10 cellular contexts compared by ENCODE assay signal in the genomic region with DNA sequence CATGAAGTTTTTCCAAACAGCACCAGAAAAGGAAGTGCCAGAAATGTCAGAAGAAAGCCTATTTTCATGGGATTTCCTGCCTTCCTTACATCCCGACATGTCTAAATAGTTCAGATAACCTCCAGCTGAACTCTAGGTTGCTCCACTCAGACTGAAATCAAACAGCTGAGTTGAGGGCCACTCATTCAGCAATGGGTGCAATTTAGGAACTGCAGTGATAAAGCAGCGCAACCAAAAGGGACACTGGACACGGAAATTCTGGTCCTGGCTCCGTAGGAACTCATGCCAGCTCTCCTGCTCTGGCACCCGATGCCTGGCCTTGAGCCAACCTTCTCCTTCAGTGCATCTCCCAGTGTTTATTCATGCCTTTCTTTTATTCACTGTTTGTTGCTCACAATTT.
DNase-seq lines count a peak whose midpoint lies in the region; ATAC-seq and TF ChIP-seq lines count a peak whose summit lies in the region.
"Had no signal": no experiment of that assay in that cellular context is flagged by ENCODE, and none has a peak within 500 bp of the region (broad histone marks: within the 10 kb centered on the region; RNA-seq: fewer than 3 reads in every experiment).

No MANE protein-coding gene starts in this region.

- TF ChIP-seq POLR2A in right lobe of liver (IDR thresholded peaks at IDR 0.05) (peak; percentile 34), transverse colon (IDR thresholded peaks at IDR 0.05) (no peak)

- in situ Hi-C loops in transverse colon (cut with MboI; ENCODE audit: low pct_ligation_motif_present in 1 of 4, low pct_unique_long_range_greater_than_20kb in 1 of 4, low sequenced_read_pairs in 3 of 4), result no loop called here

- no peaks in the 10 kb centered on the region for H3K27me3 ChIP-seq in right lobe of liver
- H3K27me3 ChIP-seq in transverse colon, result no peaks in the 10 kb centered on the region

- H3K27ac ChIP-seq in right lobe of liver (peak overlapping the region in 2 of 3 donors; percentile 31 to 68), transverse colon (peak overlapping the region; percentile 79 to 88 (median 84))
- H3K27ac ChIP-seq: C4-2B had no signal

- H3K4me1 Mint-ChIP-seq in activated T-cell treated with anti-CD3 and anti-CD28 coated beads, Interleukin-2, amount 50 U/mL, for 4 hours (ENCODE audit: low read depth), result peaks cover 15% of the 10 kb centered on the region
- peaks cover 25% of the 10 kb centered on the region for H3K4me1 Mint-ChIP-seq in activated T-cell treated with anti-CD3 and anti-CD28 coated beads, Interleukin-2, amount 50 U/mL, for 72 hours (ENCODE audit: low read depth)
- H3K4me1 Mint-ChIP-seq in activated B cell treated with CpG ODN at 0.5 μM for 24 hours, result peaks cover 59% of the 10 kb centered on the region

- POLR2A ChIA-PET in activated B cell treated with CpG ODN at 0.5 μM for 24 hours (lab: Charles Lee), result no interaction called here

- H3K36me3 ChIP-seq in right lobe of liver, result no peaks in the 10 kb centered on the region
- no peaks in the 10 kb centered on the region for H3K36me3 ChIP-seq in transverse colon

- H3K4me3 ChIP-seq in right lobe of liver, result peak overlapping the region in 1 of 3 donors; percentile 53
- H3K4me3 ChIP-seq in transverse colon, result peak overlapping the region; percentile 8 to 59 (median 50)

- H3K36me3 Mint-ChIP-seq in activated T-cell treated with anti-CD3 and anti-CD28 coated beads, Interleukin-2, amount 50 U/mL, for 4 hours (ENCODE audit: insufficient read depth), result no peaks in the 10 kb centered on the region
- no peaks in the 10 kb centered on the region for H3K36me3 Mint-ChIP-seq in activated T-cell treated with anti-CD3 and anti-CD28 coated beads, Interleukin-2, amount 50 U/mL, for 72 hours (ENCODE audit: insufficient read depth in 2 of 2)
- H3K36me3 Mint-ChIP-seq in activated B cell treated with CpG ODN at 0.5 μM for 24 hours (ENCODE audit: low read depth), result peaks cover 6% of the 10 kb centered on the region

- H3K27ac Mint-ChIP-seq in activated T-cell treated with anti-CD3 and anti-CD28 coated beads, Interleukin-2, amount 50 U/mL, for 72 hours, result no peak overlapping the region
- peak overlapping the region; percentile 68 for H3K27ac Mint-ChIP-seq in activated B cell treated with CpG ODN at 0.5 μM for 24 hours
- H3K27ac Mint-ChIP-seq: activated naive CD8-positive, alpha-beta T cell treated with anti-CD3 and anti-CD28 coated beads, Interleukin-2, amount 50 U/mL, for 24 hours had no signal

- intact Hi-C loops in activated B cell treated with CpG ODN at 0.5 μM for 24 hours (cut with micrococcal nuclease), result loop anchor here (2.0 kb wide), 1 partner anchor 14 kb away; no protein-coding TSS in a partner anchor
- intact Hi-C loops in right lobe of liver (cut with DNase I), result no loop called here
- intact Hi-C loops in transverse colon (cut with DNase I; ENCODE audit: low total_unique reads), result no loop called here

- no peaks in the 10 kb centered on the region for H3K9me3 Mint-ChIP-seq in activated T-cell treated with anti-CD3 and anti-CD28 coated beads, Interleukin-2, amount 50 U/mL, for 4 hours
- H3K9me3 Mint-ChIP-seq in activated T-cell treated with anti-CD3 and anti-CD28 coated beads, Interleukin-2, amount 50 U/mL, for 72 hours, result no peaks in the 10 kb centered on the region
- no peaks in the 10 kb centered on the region for H3K9me3 Mint-ChIP-seq in activated B cell treated with CpG ODN at 0.5 μM for 24 hours
- H3K9me3 Mint-ChIP-seq: activated naive CD8-positive, alpha-beta T cell treated with anti-CD3 and anti-CD28 coated beads, Interleukin-2, amount 50 U/mL, for 24 hours had no signal

- TF ChIP-seq CTCF in activated B cell treated with CpG ODN at 0.5 μM for 24 hours (IDR thresholded peaks at IDR 0.05), result no peak
- TF ChIP-seq CTCF in right lobe of liver (IDR thresholded peaks at IDR 0.05), result no peak
- no peak for TF ChIP-seq CTCF in transverse colon (IDR thresholded peaks at IDR 0.05)

- DNase-seq in activated T-cell treated with anti-CD3 and anti-CD28 coated beads, Interleukin-2, amount 50 U/mL, for 4 hours, result no peak
- DNase-seq in activated T-cell treated with anti-CD3 and anti-CD28 coated beads, Interleukin-2, amount 50 U/mL, for 72 hours, result no peak
- DNase-seq in activated B cell treated with CpG ODN at 0.5 μM for 24 hours (no peak), right lobe of liver (peak; percentile 56 to 79 (median 71)), transverse colon (peak; percentile 43), T-helper 1 cell (no peak), AG20443 (ENCODE audit: low spot score) (no peak), GF-D8 (lab: John Stamatoyannopoulos, UW) (no peak)
- DNase-seq: activated naive CD8-positive, alpha-beta T cell treated with anti-CD3 and anti-CD28 coated beads, Interleukin-2, amount 50 U/mL, for 24 hours had no signal

- no peak for ATAC-seq in activated T-cell treated with anti-CD3 and anti-CD28 coated beads, Interleukin-2, amount 50 U/mL, for 4 hours
- ATAC-seq in activated T-cell treated with anti-CD3 and anti-CD28 coated beads, Interleukin-2, amount 50 U/mL, for 72 hours (replicated peaks in 1 of 2), result no peak
- ATAC-seq in activated B cell treated with CpG ODN at 0.5 μM for 24 hours (ENCODE audit: low read depth), result no peak
- ATAC-seq in right lobe of liver, result peak; percentile 59 to 70 (median 62)
- ATAC-seq: activated naive CD8-positive, alpha-beta T cell treated with anti-CD3 and anti-CD28 coated beads, Interleukin-2, amount 50 U/mL, for 24 hours had no signal

- no peak for TF ChIP-seq EP300 in transverse colon (IDR thresholded peaks at IDR 0.05; ENCODE audit: low read depth)

- CTCF ChIA-PET in activated B cell treated with CpG ODN at 0.5 μM for 24 hours (lab: Charles Lee), result no interaction called here

- peak overlapping the region; percentile 4 for H3K4me3 Mint-ChIP-seq in activated T-cell treated with anti-CD3 and anti-CD28 coated beads, Interleukin-2, amount 50 U/mL, for 4 hours
- H3K4me3 Mint-ChIP-seq in activated T-cell treated with anti-CD3 and anti-CD28 coated beads, Interleukin-2, amount 50 U/mL, for 72 hours, result no peak overlapping the region
- peak overlapping the region; percentile 91 for H3K4me3 Mint-ChIP-seq in activated B cell treated with CpG ODN at 0.5 μM for 24 hours
- H3K4me3 Mint-ChIP-seq: activated naive CD8-positive, alpha-beta T cell treated with anti-CD3 and anti-CD28 coated beads, Interleukin-2, amount 50 U/mL, for 24 hours had no signal

- H3K27me3 Mint-ChIP-seq in activated T-cell treated with anti-CD3 and anti-CD28 coated beads, Interleukin-2, amount 50 U/mL, for 4 hours (ENCODE audit: low read depth), result peaks cover 27% of the 10 kb centered on the region
- peaks cover 56% of the 10 kb centered on the region for H3K27me3 Mint-ChIP-seq in activated T-cell treated with anti-CD3 and anti-CD28 coated beads, Interleukin-2, amount 50 U/mL, for 72 hours (ENCODE audit: low read depth)
- peaks cover 7% of the 10 kb centered on the region for H3K27me3 Mint-ChIP-seq in activated B cell treated with CpG ODN at 0.5 μM for 24 hours

- whole genome bisulfite sequencing in right lobe of liver (ENCODE audit: insufficient coverage, low coverage, low lambda C conversion rate, missing lambda C conversion rate), result 7% methylated on average over 5 of the region's 5 CpGs
- 18 to 25% methylated on average over 4 to 5 of the region's 5 CpGs for WGBS in transverse colon (ENCODE audit: low coverage in 1 of 2), 2 donors

- H3K4me1 ChIP-seq in right lobe of liver (peaks cover 0 to 9% (median 0%) of the 10 kb centered on the region in 4 donors), transverse colon (peaks cover 0 to 18% (median 4%) of the 10 kb centered on the region in 4 donors)

- H3K9me3 ChIP-seq in right lobe of liver, result no peaks in the 10 kb centered on the region
- H3K9me3 ChIP-seq in transverse colon, result no peaks in the 10 kb centered on the region

Comparison
In these comparisons a context has a peak if more than half of its experiments do, and no peak if none do; other contexts are left out.
1. H3K4me3 Mint-ChIP-seq: peak in activated T-cell treated with anti-CD3 and anti-CD28 coated beads, Interleukin-2, amount 50 U/mL, for 4 hours (single experiment) and activated B cell treated with CpG ODN at 0.5 μM for 24 hours (single experiment); none in activated T-cell treated with anti-CD3 and anti-CD28 coated beads, Interleukin-2, amount 50 U/mL, for 72 hours (0 of 2).
2. ATAC-seq: peak in right lobe of liver (4 of 4); none in activated T-cell treated with anti-CD3 and anti-CD28 coated beads, Interleukin-2, amount 50 U/mL, for 4 hours (0 of 2), activated T-cell treated with anti-CD3 and anti-CD28 coated beads, Interleukin-2, amount 50 U/mL, for 72 hours (0 of 2) and activated B cell treated with CpG ODN at 0.5 μM for 24 hours (single experiment).
3. DNase-seq: peak in right lobe of liver (3 of 3) and transverse colon (single experiment); none in activated T-cell treated with anti-CD3 and anti-CD28 coated beads, Interleukin-2, amount 50 U/mL, for 4 hours (single experiment), activated T-cell treated with anti-CD3 and anti-CD28 coated beads, Interleukin-2, amount 50 U/mL, for 72 hours (0 of 2), activated B cell treated with CpG ODN at 0.5 μM for 24 hours (single experiment), T-helper 1 cell (0 of 5), AG20443 (single experiment) and GF-D8 (single experiment).